32 cellular contexts compared by ENCODE assay signal in genomic region chr15:64038878-64039277, GRCh38.
"Had no signal": no experiment of that assay in that cellular context is flagged by ENCODE, and none has a peak within 500 bp of the region (broad histone marks: within the 10 kb centered on the region; RNA-seq: fewer than 3 reads in every experiment).

No MANE protein-coding gene starts in this region.

- ATAC-seq: activated CD4-positive, alpha-beta T cell treated with anti-CD3 and anti-CD28 coated beads for 36 hours; activated naive CD4-positive, alpha-beta T cell treated with anti-CD3 and anti-CD28 coated beads, Interleukin-2, amount 50 U/mL, for 72 hours; activated naive CD8-positive, alpha-beta T cell treated with anti-CD3 and anti-CD28 coated beads, Interleukin-2, amount 50 U/mL, for 24 hours; body of pancreas; Panc1; Right ventricle myocardium inferior; T-cell had no signal

- H3K9me3 Mint-ChIP-seq: activated CD4-positive, alpha-beta memory T cell treated with anti-CD3 and anti-CD28 coated beads, Interleukin-2, amount 10 ng/mL, durations not matched to agents 7 days and 5 days; activated naive CD4-positive, alpha-beta T cell treated with anti-CD3 and anti-CD28 coated beads, Interleukin-2, amount 50 U/mL, for 72 hours; activated naive CD8-positive, alpha-beta T cell treated with anti-CD3 and anti-CD28 coated beads, Interleukin-2, amount 50 U/mL, for 24 hours; activated T-helper 2 cell treated with anti-CD3 and anti-CD28 coated beads, Interferon-gamma antibody, Interleukin-2, Interleukin-4, amounts not matched to agents 10 μg/mL and 5 μg/mL and 100 μg/mL, durations not matched to agents 14 hours and 24 hours and 36 hours; T-cell had no signal

- H3K36me3 Mint-ChIP-seq: activated naive CD4-positive, alpha-beta T cell treated with anti-CD3 and anti-CD28 coated beads, Interleukin-2, amount 50 U/mL, for 72 hours had no signal

- H3K27ac ChIP-seq: ascending aorta, body of pancreas, SK-N-MC had no signal

- H3K4me1 Mint-ChIP-seq: activated CD4-positive, alpha-beta memory T cell treated with anti-CD3 and anti-CD28 coated beads, Interleukin-2, amount 10 ng/mL, durations not matched to agents 7 days and 5 days; activated CD4-positive, alpha-beta T cell treated with anti-CD3 and anti-CD28 coated beads for 36 hours; activated naive CD8-positive, alpha-beta T cell treated with anti-CD3 and anti-CD28 coated beads, Interleukin-2, amount 50 U/mL, for 24 hours; T-cell had no signal

- H3K4me3 Mint-ChIP-seq: activated CD4-positive, alpha-beta memory T cell treated with anti-CD3 and anti-CD28 coated beads, Interleukin-2, amount 10 ng/mL, durations not matched to agents 7 days and 5 days; activated CD4-positive, alpha-beta T cell treated with anti-CD3 and anti-CD28 coated beads for 36 hours; activated naive CD8-positive, alpha-beta T cell treated with anti-CD3 and anti-CD28 coated beads, Interleukin-2, amount 50 U/mL, for 24 hours; T-cell had no signal

- H3K27me3 Mint-ChIP-seq: activated CD4-positive, alpha-beta memory T cell treated with anti-CD3 and anti-CD28 coated beads, Interleukin-2, amount 10 ng/mL, durations not matched to agents 7 days and 5 days; activated CD4-positive, alpha-beta T cell treated with anti-CD3 and anti-CD28 coated beads for 36 hours; activated naive CD8-positive, alpha-beta T cell treated with anti-CD3 and anti-CD28 coated beads, Interleukin-2, amount 50 U/mL, for 24 hours; T-cell had no signal

- H3K36me3 ChIP-seq: ascending aorta had no signal

- DNase-seq: activated CD4-positive, alpha-beta memory T cell treated with anti-CD3 and anti-CD28 coated beads, Interleukin-2, amount 10 ng/mL, durations not matched to agents 7 days and 5 days; activated CD4-positive, alpha-beta T cell treated with anti-CD3 and anti-CD28 coated beads for 36 hours; activated CD4-positive, alpha-beta T cell treated with anti-CD3 and anti-CD28 coated beads, Interleukin-2, amount 50 U/mL, for 1 hour; activated CD4-positive, CD25-positive, alpha-beta regulatory T cell; activated naive CD4-positive, alpha-beta T cell treated with Interleukin-2 at 50 U/mL for 16 hours; activated naive CD8-positive, alpha-beta T cell treated with anti-CD3 and anti-CD28 coated beads, Interleukin-2, amount 50 U/mL, for 24 hours; activated T-cell treated with anti-CD3 and anti-CD28 coated beads for 4 hours; activated T-cell treated with anti-CD3 and anti-CD28 coated beads, Interleukin-2, amount 50 U/mL, for 48 hours; amniotic stem cell; body of pancreas; central memory CD4-positive, alpha-beta T cell; Karpas-422; MM.1S; NCI-H146; NCI-H1930; NCI-H2171; NCI-H2227 treated with DMSO at 0.1 percent for 48 hours; NCI-H446 treated with DMSO at 0.1 percent for 48 hours; NCI-H524 treated with DMSO at 0.1 percent for 48 hours; NCI-H82; OCI-M1; T-cell; T-helper 2 cell; T1000 had no signal

- H3K27ac Mint-ChIP-seq: activated CD4-positive, alpha-beta memory T cell treated with anti-CD3 and anti-CD28 coated beads, Interleukin-2, amount 10 ng/mL, durations not matched to agents 7 days and 5 days; activated CD4-positive, alpha-beta T cell treated with anti-CD3 and anti-CD28 coated beads for 36 hours; activated naive CD4-positive, alpha-beta T cell treated with anti-CD3 and anti-CD28 coated beads, Interleukin-2, amount 50 U/mL, for 72 hours; activated naive CD8-positive, alpha-beta T cell treated with anti-CD3 and anti-CD28 coated beads, Interleukin-2, amount 50 U/mL, for 24 hours; activated T-helper 2 cell treated with anti-CD3 and anti-CD28 coated beads, Interferon-gamma antibody, Interleukin-2, Interleukin-4, amounts not matched to agents 10 μg/mL and 5 μg/mL and 100 μg/mL, durations not matched to agents 14 hours and 24 hours and 36 hours; T-cell had no signal

- H3K9me3 ChIP-seq: ascending aorta, body of pancreas had no signal

- H3K27me3 ChIP-seq: ascending aorta, body of pancreas had no signal

- H3K4me1 ChIP-seq: ascending aorta, body of pancreas had no signal

- FAIRE-seq: bronchial epithelial cell, TTC549 had no signal

- H3K4me3 ChIP-seq: ascending aorta, body of pancreas, SK-N-MC had no signal
